Comparison of ENCODE assay signal across 16 cellular contexts in the genomic region with DNA sequence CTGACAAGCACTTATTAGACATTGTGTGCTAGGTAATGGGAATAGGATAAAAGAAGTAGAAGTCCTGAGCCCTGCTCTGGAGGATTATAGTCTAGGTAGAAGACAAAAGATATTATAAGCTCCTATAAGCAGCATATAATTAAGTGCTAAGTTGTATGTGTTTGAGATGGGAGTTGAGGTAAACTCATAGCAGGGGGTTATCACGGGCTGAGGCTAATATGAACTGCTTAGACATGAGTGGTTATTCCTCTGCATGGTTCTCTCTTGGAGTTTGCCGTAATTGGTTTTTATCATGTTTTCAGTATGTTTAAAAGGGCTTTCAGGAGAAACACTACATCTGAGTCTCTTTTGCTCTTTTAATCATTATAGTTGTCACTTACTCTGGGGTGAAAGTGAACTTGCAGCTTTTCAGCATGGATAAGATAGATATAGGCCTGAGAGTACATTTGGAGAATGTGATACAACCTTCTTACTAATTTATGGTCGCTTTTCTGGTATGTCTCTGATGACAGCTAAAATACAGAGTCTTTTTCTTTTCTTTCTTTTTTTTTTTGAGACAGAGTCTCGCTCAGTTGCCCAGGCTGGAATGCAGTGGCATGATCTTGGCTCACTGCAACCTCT. TPM values are rescaled to one million over a fixed set of nuclear protein-coding genes. Genes with fewer than 3 reads are reported as not detected.
DNase-seq lines count a peak whose midpoint lies in the region; ATAC-seq and TF ChIP-seq lines count a peak whose summit lies in the region.
"Had no signal": no experiment of that assay in that cellular context is flagged by ENCODE, and none has a peak within 500 bp of the region (broad histone marks: within the 10 kb centered on the region; RNA-seq: fewer than 3 reads in every experiment).

No MANE protein-coding gene starts in this region.

- CTCF ChIA-PET in HEK293 (lab: Yijun Ruan, JAX): interaction anchor here (0.6 kb wide), 1 partner anchor 256 kb away, joined by 4 read pairs; no protein-coding TSS in a partner anchor

- H3K27me3 Mint-ChIP-seq in neural progenitor cell (ENCODE audit: insufficient read depth, low read depth): no peaks in the 10 kb centered on the region

- TF ChIP-seq CTCF in HEK293 (tag by site-specific recombination; IDR thresholded peaks at IDR 0.05) (no peak), coronary artery (IDR thresholded peaks at IDR 0.05) (no peak), neural progenitor cell (IDR thresholded peaks at IDR 0.05) (no peak)

- POLR2A ChIA-PET in HEK293 (lab: Yijun Ruan, JAX): no interaction called here

- no peak overlapping the region for H3K4me3 Mint-ChIP-seq in neural progenitor cell

- no peaks in the 10 kb centered on the region for H3K4me1 Mint-ChIP-seq in neural progenitor cell

- no peaks in the 10 kb centered on the region for H3F3A ChIP-seq in neural progenitor cell (ENCODE audit: low read depth)

- H3K36me3 Mint-ChIP-seq in neural progenitor cell: peaks cover 2% of the 10 kb centered on the region

- H3K4me3 ChIP-seq in HEK293 (ENCODE audit: low read depth, low read length) (no peak overlapping the region), coronary artery (no peak overlapping the region), neural progenitor cell (no peak overlapping the region)

- H3K9me3 ChIP-seq in HEK293 (ENCODE audit: control insufficient read depth, insufficient read depth, low read depth, low read length) (no peaks in the 10 kb centered on the region), neural progenitor cell (ENCODE audit: low read depth) (no peaks in the 10 kb centered on the region)

- H2AFZ ChIP-seq in neural progenitor cell (replicated peaks): no peak overlapping the region

- no peaks in the 10 kb centered on the region for H3K27me3 ChIP-seq in neural progenitor cell

- ATAC-seq in GM21515 (IDR thresholded peaks at IDR 0.05; ENCODE audit: unreplicated experiment): no peak

- H3K79me2 ChIP-seq in neural progenitor cell (ENCODE audit: low read depth): no peaks in the 10 kb centered on the region

- H3K9me3 Mint-ChIP-seq in neural progenitor cell: no peaks in the 10 kb centered on the region

- H3K36me3 ChIP-seq in HEK293 (ENCODE audit: control insufficient read depth in 2 of 2, insufficient read depth in 1 of 2, low read length in 2 of 2) (no peaks in the 10 kb centered on the region), neural progenitor cell (no peaks in the 10 kb centered on the region)

- H3K27ac Mint-ChIP-seq in neural progenitor cell: no peak overlapping the region

- H3K4me1 ChIP-seq in HEK293 (ENCODE audit: control insufficient read depth, insufficient read depth, low read length): peaks cover 31% of the 10 kb centered on the region
- H3K4me1 ChIP-seq in neural progenitor cell: no peaks in the 10 kb centered on the region

- H3K9ac ChIP-seq in neural progenitor cell: no peak overlapping the region

- H3K4me2 ChIP-seq in neural progenitor cell: no peak overlapping the region

- H4K20me1 ChIP-seq in neural progenitor cell (ENCODE audit: low read depth): peaks cover 18% of the 10 kb centered on the region

- peak; percentile 61 for DNase-seq in NCI-H2227 treated with DMSO at 0.1 percent for 48 hours (lab: John Stamatoyannopoulos, UW)
- no peak for DNase-seq in coronary artery (ENCODE audit: low spot score)
- DNase-seq in stimulated activated CD8-positive, alpha-beta memory T cell treated with anti-CD3 and anti-CD28 coated beads, Interleukin-4, amount 100 ng/mL, for 48 hours: no peak
- no peak for DNase-seq in neural progenitor cell (ENCODE audit: low spot score)
- DNase-seq: AML-193; DMS79 treated with DMSO at 0.1 percent for 48 hours; NCI-H1417 treated with DMSO at 0.1 percent for 48 hours; NCI-H187 treated with DMSO at 0.1 percent for 48 hours; NCI-H345; NCI-H526; NK-92 treated with Interleukin-12 subunit alpha and Interleukin-12 subunit beta, amount 100 ng/mL, for 24 hours; Right ventricle myocardium superior had no signal

- H3K27ac ChIP-seq in HEK293 (ENCODE audit: extremely low read depth, low read depth, low read length) (no peak overlapping the region), coronary artery (peak overlapping the region; percentile 43 to 83), temporal lobe (ENCODE audit: low read depth, low read length) (peak overlapping the region; percentile 17), neural progenitor cell (no peak overlapping the region)
- H3K27ac ChIP-seq: C4-2B had no signal

TF ChIP-seq in HEK293, 187 proteins besides CTCF, POLR2A, EP300 and RAD21 (continues in another document):
- TF ChIP-seq KLF10 (tag by site-specific recombination; IDR thresholded peaks at IDR 0.05) (0 out of 2 replicates have a peak, but pooled peaks have one; percentile 11), ZNF114 (tag by site-specific recombination; IDR thresholded peaks at IDR 0.05) (no peak), TCF7L2 (IDR thresholded peaks at IDR 0.05; ENCODE audit: borderline replicate concordance, low read depth, low read length) (peak; percentile 67; the same call in 1 of the 2 replicates), ZNF121 (tag by site-specific recombination; IDR thresholded peaks at IDR 0.05) (no peak), ZIC2 (tag by site-specific recombination; IDR thresholded peaks at IDR 0.05) (peak; percentile 85), ZNF324 (tag by site-specific recombination; IDR thresholded peaks at IDR 0.05) (no peak), ZNF660 (tag by site-specific recombination; IDR thresholded peaks at IDR 0.05) (no peak), ZNF302 (tag by site-specific recombination; IDR thresholded peaks at IDR 0.05; ENCODE audit: low read depth) (no peak), ZNF23 (tag by site-specific recombination; IDR thresholded peaks at IDR 0.05; ENCODE audit: borderline replicate concordance) (no peak), ZSCAN16 (tag by site-specific recombination; IDR thresholded peaks at IDR 0.05) (no peak), ZNF416 (tag by site-specific recombination; IDR thresholded peaks at IDR 0.05) (no peak), ZNF596 (tag by site-specific recombination; IDR thresholded peaks at IDR 0.05) (peak; percentile 78), ZNF654 (tag by site-specific recombination; IDR thresholded peaks at IDR 0.05; ENCODE audit: low read depth) (no peak), ZBTB17 (tag by site-specific recombination; IDR thresholded peaks at IDR 0.05) (peak; percentile 48), ZBTB8A (tag by site-specific recombination; IDR thresholded peaks at IDR 0.05) (peak; percentile 33; the same call in 1 of the 2 replicates), SCRT2 (tag by site-specific recombination; IDR thresholded peaks at IDR 0.05) (no peak), HOXC10 (CRISPR knock-in tag; IDR thresholded peaks at IDR 0.05) (no peak), ZNF610 (tag by site-specific recombination; IDR thresholded peaks at IDR 0.05; ENCODE audit: borderline replicate concordance) (no peak), FEZF1 (tag by site-specific recombination; IDR thresholded peaks at IDR 0.05) (peak; percentile 95), ZNF132 (tag by site-specific recombination; IDR thresholded peaks at IDR 0.05; ENCODE audit: borderline replicate concordance) (no peak), ZSCAN30 (tag by site-specific recombination; IDR thresholded peaks at IDR 0.05) (no peak), GLIS1 (tag by site-specific recombination; IDR thresholded peaks at IDR 0.05) (peak; percentile 73), ZSCAN23 (tag by site-specific recombination; IDR thresholded peaks at IDR 0.05) (no peak), IKZF3 (tag by site-specific recombination; IDR thresholded peaks at IDR 0.05) (peak; percentile 71), ZNF266 (tag by site-specific recombination; IDR thresholded peaks at IDR 0.05; ENCODE audit: low read depth) (no peak), ZNF776 (tag by site-specific recombination; IDR thresholded peaks at IDR 0.05; ENCODE audit: borderline replicate concordance) (no peak), ZNF558 (tag by site-specific recombination; IDR thresholded peaks at IDR 0.05) (no peak)
- TF ChIP-seq, protein P1, sequence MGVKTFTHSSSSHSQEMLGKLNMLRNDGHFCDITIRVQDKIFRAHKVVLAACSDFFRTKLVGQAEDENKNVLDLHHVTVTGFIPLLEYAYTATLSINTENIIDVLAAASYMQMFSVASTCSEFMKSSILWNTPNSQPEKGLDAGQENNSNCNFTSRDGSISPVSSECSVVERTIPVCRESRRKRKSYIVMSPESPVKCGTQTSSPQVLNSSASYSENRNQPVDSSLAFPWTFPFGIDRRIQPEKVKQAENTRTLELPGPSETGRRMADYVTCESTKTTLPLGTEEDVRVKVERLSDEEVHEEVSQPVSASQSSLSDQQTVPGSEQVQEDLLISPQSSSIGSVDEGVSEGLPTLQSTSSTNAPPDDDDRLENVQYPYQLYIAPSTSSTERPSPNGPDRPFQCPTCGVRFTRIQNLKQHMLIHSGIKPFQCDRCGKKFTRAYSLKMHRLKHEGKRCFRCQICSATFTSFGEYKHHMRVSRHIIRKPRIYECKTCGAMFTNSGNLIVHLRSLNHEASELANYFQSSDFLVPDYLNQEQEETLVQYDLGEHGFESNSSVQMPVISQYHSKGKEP (tag by site-specific recombination; IDR thresholded peaks at IDR 0.05): peak; percentile 21; the same call in 1 of the 2 replicates
- TF ChIP-seq, protein P2, sequence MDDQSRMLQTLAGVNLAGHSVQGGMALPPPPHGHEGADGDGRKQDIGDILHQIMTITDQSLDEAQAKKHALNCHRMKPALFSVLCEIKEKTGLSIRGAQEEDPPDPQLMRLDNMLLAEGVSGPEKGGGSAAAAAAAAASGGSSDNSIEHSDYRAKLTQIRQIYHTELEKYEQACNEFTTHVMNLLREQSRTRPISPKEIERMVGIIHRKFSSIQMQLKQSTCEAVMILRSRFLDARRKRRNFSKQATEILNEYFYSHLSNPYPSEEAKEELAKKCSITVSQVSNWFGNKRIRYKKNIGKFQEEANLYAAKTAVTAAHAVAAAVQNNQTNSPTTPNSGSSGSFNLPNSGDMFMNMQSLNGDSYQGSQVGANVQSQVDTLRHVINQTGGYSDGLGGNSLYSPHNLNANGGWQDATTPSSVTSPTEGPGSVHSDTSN (CRISPR knock-in tag; IDR thresholded peaks at IDR 0.05): no peak

RNA-seq across cellular contexts. Expression of a gene that starts 39.0 kb away (rescaled TPM):
- total RNA-seq in temporal lobe: 12.8 TPM
- 11.7 and 18.1 TPM in 2 replicates for total RNA-seq in neural progenitor cell (ENCODE audit: low replicate concordance)

RNA-seq across cellular contexts. Expression of a gene that starts 58.3 kb away (rescaled TPM):
- total RNA-seq in temporal lobe (49.2 TPM), neural progenitor cell (ENCODE audit: low replicate concordance) (18.2 and 23.5 TPM in 2 replicates)

Comparison
In these comparisons a context has a peak if more than half of its experiments do, and no peak if none do; other contexts are left out.
1. H3K27ac ChIP-seq: peak in coronary artery (2 of 2) and temporal lobe (single experiment); none in HEK293 (single experiment) and neural progenitor cell (single experiment).